In the genomic region with DNA sequence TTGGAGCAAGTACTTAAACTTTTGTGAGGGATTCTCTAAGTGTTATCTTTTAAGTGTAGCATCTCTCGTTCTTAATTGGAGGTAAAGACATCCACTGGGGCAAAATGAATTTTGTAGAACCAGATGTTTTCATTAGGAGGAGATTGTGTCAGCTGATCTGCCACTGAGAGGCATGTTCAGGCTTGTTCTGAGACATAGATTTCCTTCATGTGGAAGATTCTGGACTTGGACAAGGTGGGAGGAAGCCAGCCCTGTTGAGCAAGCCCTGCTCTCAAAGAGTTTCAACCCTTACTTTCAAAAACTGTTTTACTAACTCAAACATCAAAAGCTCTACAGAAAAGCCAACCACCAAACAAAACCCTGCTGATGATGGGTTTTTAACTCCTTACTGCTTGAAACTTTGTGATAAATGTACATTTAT, we compare ENCODE assay signal across 8 cellular contexts. TPM values are rescaled to one million over a fixed set of nuclear protein-coding genes. Genes with fewer than 3 reads are reported as not detected.
A peak's percentile ranks its signal among the peaks of the same experiment; 100 is the strongest.
DNase-seq lines count a peak whose midpoint lies in the region; ATAC-seq and TF ChIP-seq lines count a peak whose summit lies in the region.

No MANE protein-coding gene starts in this region.

- H3K27me3 ChIP-seq in right lobe of liver, result no peaks in the 10 kb centered on the region

- 56% methylated on average over 1 of the region's 1 CpG for WGBS in right lobe of liver (ENCODE audit: insufficient coverage, low coverage, low lambda C conversion rate, missing lambda C conversion rate)

- peak overlapping the region in 3 of 5 experiments; percentile 62 to 75 (median 71) for H3K4me3 Mint-ChIP-seq in brain

- no peaks in the 10 kb centered on the region for H3K9me3 ChIP-seq in right lobe of liver

- peaks cover 80% of the 10 kb centered on the region for H3K36me3 Mint-ChIP-seq in brain

- no peak for TF ChIP-seq CTCF in brain (conservative IDR thresholded peaks at IDR 0.05)
- TF ChIP-seq CTCF in right lobe of liver (IDR thresholded peaks at IDR 0.05), result no peak

- peak; percentile 36 for DNase-seq in stimulated activated CD4-positive, alpha-beta T cell treated with anti-CD3 and anti-CD28 coated beads, Interleukin-4, amount 100 ng/mL, for 24 hours
- no peak for DNase-seq in stimulated activated CD4-positive, alpha-beta T cell treated with anti-CD3 and anti-CD28 coated beads, Interleukin-12 subunit alpha, Interleukin-12 subunit beta, amount 100 ng/mL, for 4 hours
- DNase-seq in right lobe of liver (peak in 1 of 3 donors; percentile 59), NK-92 (lab: John Stamatoyannopoulos, UW; ENCODE audit: unreplicated experiment) (no peak), NCI-H2196 (lab: John Stamatoyannopoulos, UW; ENCODE audit: unreplicated experiment) (no peak), iPS-NIHi7 (ENCODE audit: extremely low spot score) (no peak)

- H3K27ac Mint-ChIP-seq in brain, result peak overlapping the region; percentile 76 to 90 (median 85)

- peak in 3 of 4 donors; percentile 43 to 71 (median 47) for ATAC-seq in right lobe of liver
- ATAC-seq in HG02840 (IDR thresholded peaks at IDR 0.05; ENCODE audit: low FRiP score, unreplicated experiment), result no peak

- intact Hi-C loops in right lobe of liver (cut with DNase I), result no loop called here

- H3K27ac ChIP-seq in right lobe of liver, result peak overlapping the region in 2 of 3 donors; percentile 6 to 62

- H3K4me1 ChIP-seq in right lobe of liver, result peaks cover 0 to 46% (median 14%) of the 10 kb centered on the region in 4 donors

- no peak for TF ChIP-seq POLR2A in right lobe of liver (IDR thresholded peaks at IDR 0.05)

- peaks cover 0 to 14% (median 6%) of the 10 kb centered on the region in 5 experiments for H3K9me3 Mint-ChIP-seq in brain

- peaks cover 17% of the 10 kb centered on the region for H3K4me1 Mint-ChIP-seq in brain

- H3K4me3 ChIP-seq in right lobe of liver, result no peak overlapping the region

- no peaks in the 10 kb centered on the region for H3K36me3 ChIP-seq in right lobe of liver

- H3K27me3 Mint-ChIP-seq in brain, result peaks cover 5% of the 10 kb centered on the region

RNA-seq across cellular contexts. Expression of gene MAP4K4, which starts 6.5 kb away (rescaled TPM):
- polyA plus RNA-seq in brain (ENCODE audit: insufficient read depth, low read depth, low replicate concordance), result 89.6 TPM
- total RNA-seq in right lobe of liver, result 10 to 100 TPM; 29.8 to 36.5 (median 31.1) TPM
